ENCODE assay signal across 18 cellular contexts in genomic region chr7:85655252-85655651, GRCh38.
A peak's percentile ranks its signal among the peaks of the same experiment; 100 is the strongest.
DNase-seq lines count a peak whose midpoint lies in the region; ATAC-seq, FAIRE-seq and TF ChIP-seq lines count a peak whose summit lies in the region.
"Had no signal": no experiment of that assay in that cellular context is flagged by ENCODE, and none has a peak within 500 bp of the region (broad histone marks: within the 10 kb centered on the region; RNA-seq: fewer than 3 reads in every experiment).

No MANE protein-coding gene starts in this region.

- H3K4ac ChIP-seq in mesenchymal stem cell (ENCODE audit: low read depth in 1 of 2, low read length in 2 of 2) = no peak overlapping the region

- H2BK120ac ChIP-seq in mesenchymal stem cell (ENCODE audit: low read depth, low read length) = no peak overlapping the region

- no peaks in the 10 kb centered on the region for H3K9me3 Mint-ChIP-seq in GM23338

- H2AK5ac ChIP-seq in mesenchymal stem cell (ENCODE audit: low read length, severe bottlenecking) = no peak overlapping the region

- H3K9ac ChIP-seq in SK-N-SH (no peak overlapping the region), mesenchymal stem cell (ENCODE audit: low read length) (no peak overlapping the region)

- DNase-seq in A172 (ENCODE audit: low spot score) (peak; percentile 10), GM23338 (ENCODE audit: low spot score) (no peak), SK-N-SH (no peak), mesenchymal stem cell (no peak), HTR-8/SVneo (ENCODE audit: insufficient read length, low spot score) (no peak), AG20443 (ENCODE audit: low spot score) (no peak)
- DNase-seq: 8988T; ACHN; AML-193; Caco-2; CD4-positive, alpha-beta T cell; DMS79; GF-D8; GOT3; H7 had no signal

- H2AFZ ChIP-seq in GM23338 (peak overlapping the region; percentile 44; the same call in 1 of the 2 replicates), SK-N-SH (ENCODE audit: low read depth) (peak overlapping the region; percentile 51; the same call in 1 of the 2 replicates), mesenchymal stem cell (ENCODE audit: low read depth, low read length) (peak overlapping the region; percentile 14)

- H3K4me1 ChIP-seq in GM23338 (ENCODE audit: insufficient read depth) (no peaks in the 10 kb centered on the region; the same call in 1 of the 2 replicates), SK-N-SH (ENCODE audit: control insufficient read depth in 1 of 2, insufficient read depth in 2 of 2, low read depth in 1 of 2, low read length in 1 of 2) (no peaks in the 10 kb centered on the region), mesenchymal stem cell (ENCODE audit: control insufficient read depth, insufficient read depth, low read depth, low read length) (no peaks in the 10 kb centered on the region)
- H3K4me1 ChIP-seq: Caco-2 had no signal

- H3K4me2 ChIP-seq in GM23338 (no peak overlapping the region), SK-N-SH (no peak overlapping the region), mesenchymal stem cell (ENCODE audit: low read length, poor library complexity, severe bottlenecking) (no peak overlapping the region)

- H2BK5ac ChIP-seq in mesenchymal stem cell (ENCODE audit: low read depth, low read length, poor library complexity, severe bottlenecking) = no peak overlapping the region

- no peak for TF ChIP-seq RAD21 in SK-N-SH (IDR thresholded peaks at IDR 0.05; ENCODE audit: low read length)

- no peak overlapping the region for H3K23ac ChIP-seq in mesenchymal stem cell (ENCODE audit: low read length in 2 of 2)

- H4K20me1 ChIP-seq in GM23338 (replicated peaks; ENCODE audit: insufficient read depth) = no peaks in the 10 kb centered on the region
- H4K20me1 ChIP-seq in SK-N-SH (ENCODE audit: insufficient read depth) = no peaks in the 10 kb centered on the region

- TF ChIP-seq CTCF in GM23338 (conservative IDR thresholded peaks at IDR 0.05; ENCODE audit: low read depth in 2 of 2) = no peak
- no peak for TF ChIP-seq CTCF in SK-N-SH (IDR thresholded peaks at IDR 0.05)

- H3K36me3 ChIP-seq in GM23338 (ENCODE audit: insufficient read depth) (no peaks in the 10 kb centered on the region), SK-N-SH (replicated peaks in 1 of 2; ENCODE audit: control insufficient read depth in 1 of 2, insufficient read depth in 2 of 2, low read length in 1 of 2) (no peaks in the 10 kb centered on the region), mesenchymal stem cell (ENCODE audit: control insufficient read depth in 1 of 2, insufficient read depth in 2 of 2, low read depth in 1 of 2, low read length in 2 of 2) (no peaks in the 10 kb centered on the region)

- no peaks in the 10 kb centered on the region for H3K36me3 Mint-ChIP-seq in GM23338 (ENCODE audit: low read depth)

- no peaks in the 10 kb centered on the region for H3K79me2 ChIP-seq in GM23338 (replicated peaks; ENCODE audit: insufficient read depth)
- no peaks in the 10 kb centered on the region for H3K79me2 ChIP-seq in SK-N-SH (ENCODE audit: insufficient read depth)

- no peak overlapping the region for H3K4me3 ChIP-seq in GM23338
- peak overlapping the region in 1 of 2 experiments; percentile 21; a peak in 1 of 4 replicates for H3K4me3 ChIP-seq in SK-N-SH (ENCODE audit: low read depth in 2 of 2, low read length in 1 of 2)
- H3K4me3 ChIP-seq in mesenchymal stem cell (ENCODE audit: insufficient read depth in 1 of 2, low read depth in 1 of 2, low read length in 2 of 2) = no peak overlapping the region

- CTCF ChIA-PET in SK-N-SH (lab: Yijun Ruan, JAX) = interaction anchor here (1.5 kb wide), 1 partner anchor 469 kb away, joined by 3 read pairs; the partner anchor contains the start of gene SEMA3D

- no peak overlapping the region for H3K27ac Mint-ChIP-seq in GM23338
- H3K27ac Mint-ChIP-seq: CD4-positive, alpha-beta T cell had no signal

- no peak overlapping the region for H3K27ac ChIP-seq in GM23338 (ENCODE audit: low read depth)
- H3K27ac ChIP-seq in SK-N-SH (ENCODE audit: low read depth in 2 of 2, low read length in 1 of 2) = no peak overlapping the region
- H3K27ac ChIP-seq in mesenchymal stem cell (ENCODE audit: low read length, poor library complexity, severe bottlenecking) = no peak overlapping the region
- H3K27ac ChIP-seq: C4-2B had no signal

- no peaks in the 10 kb centered on the region for H3K79me1 ChIP-seq in mesenchymal stem cell (replicated peaks; ENCODE audit: low read length, poor library complexity, severe bottlenecking)

- H3K4me1 Mint-ChIP-seq in GM23338 = no peaks in the 10 kb centered on the region

- H3K9me3 ChIP-seq in SK-N-SH (no peaks in the 10 kb centered on the region), mesenchymal stem cell (ENCODE audit: control insufficient read depth, low read length) (no peaks in the 10 kb centered on the region)
- H3K9me3 ChIP-seq: Caco-2 had no signal

- H3K27me3 ChIP-seq in GM23338 (ENCODE audit: insufficient read depth) = no peaks in the 10 kb centered on the region
- H3K27me3 ChIP-seq in SK-N-SH (ENCODE audit: insufficient read depth) = no peaks in the 10 kb centered on the region
- H3K27me3 ChIP-seq in mesenchymal stem cell (ENCODE audit: control insufficient read depth in 1 of 2, insufficient read depth in 1 of 2, low read length in 2 of 2) = no peaks in the 10 kb centered on the region

- no peak for TF ChIP-seq EP300 in SK-N-SH (IDR thresholded peaks at IDR 0.05; ENCODE audit: borderline replicate concordance in 1 of 2, low read depth in 1 of 2, low read length in 1 of 2)

- no peak overlapping the region for H4K8ac ChIP-seq in mesenchymal stem cell (ENCODE audit: low read length)

- H3F3A ChIP-seq in GM23338 (replicated peaks; ENCODE audit: low read depth) (no peaks in the 10 kb centered on the region), SK-N-SH (replicated peaks; ENCODE audit: insufficient read depth) (no peaks in the 10 kb centered on the region)

- POLR2A ChIA-PET in SK-N-SH (lab: Yijun Ruan, JAX) = no interaction called here

- H2BK12ac ChIP-seq in mesenchymal stem cell (ENCODE audit: low read length in 2 of 2) = no peak overlapping the region

- H3K14ac ChIP-seq in mesenchymal stem cell (ENCODE audit: low read length in 2 of 2) = no peak overlapping the region

- H3K9me2 ChIP-seq in GM23338 (ENCODE audit: insufficient read depth) (no peaks in the 10 kb centered on the region), SK-N-SH (no peaks in the 10 kb centered on the region; the same call in 1 of the 2 replicates)

- FAIRE-seq in HTR-8/SVneo (lab: Jason Lieb, UNC) = no peak
- FAIRE-seq: D721Med had no signal

- H3K4me3 Mint-ChIP-seq in GM23338 = no peak overlapping the region
- H3K4me3 Mint-ChIP-seq: CD4-positive, alpha-beta T cell had no signal

- H3K27me3 Mint-ChIP-seq in GM23338 (ENCODE audit: insufficient read depth, low read depth, poor library complexity) = no peaks in the 10 kb centered on the region
- H3K27me3 Mint-ChIP-seq: CD4-positive, alpha-beta T cell had no signal

- no peak overlapping the region for H2BK15ac ChIP-seq in mesenchymal stem cell (ENCODE audit: low read depth, poor library complexity, severe bottlenecking)

- H4K91ac ChIP-seq in mesenchymal stem cell (ENCODE audit: low read length) = no peak overlapping the region

- 39% methylated on average over 5 of the region's 5 CpGs for WGBS in SK-N-SH (ENCODE audit: low lambda C conversion rate)
- WGBS in mesenchymal stem cell = 96% methylated on average over 5 of the region's 5 CpGs

- H3K18ac ChIP-seq in mesenchymal stem cell (ENCODE audit: low read depth in 1 of 2, low read length in 2 of 2) = no peak overlapping the region

- no peak for ATAC-seq in GM23338
- no peak for ATAC-seq in HG03039 (IDR thresholded peaks at IDR 0.05; ENCODE audit: unreplicated experiment)

TF ChIP-seq in GM23338, 12 proteins besides CTCF, POLR2A, EP300 and RAD21 (continues in another document):
- TF ChIP-seq POLR2AphosphoS5 (IDR thresholded peaks at IDR 0.05; ENCODE audit: low read depth) (no peak), CREB1 (CRISPR knock-in tag; IDR thresholded peaks at IDR 0.05; ENCODE audit: low read depth) (no peak)

TF ChIP-seq in SK-N-SH, 30 proteins besides CTCF, POLR2A, EP300 and RAD21 (continues in another document):
- TF ChIP-seq NFIC (IDR thresholded peaks at IDR 0.05; ENCODE audit: borderline replicate concordance) (no peak), ZBTB33 (IDR thresholded peaks at IDR 0.05; ENCODE audit: borderline replicate concordance, low read depth) (no peak), RXRA (IDR thresholded peaks at IDR 0.05; ENCODE audit: borderline replicate concordance, low read depth) (no peak), RCOR1 (IDR thresholded peaks at IDR 0.05; ENCODE audit: low read length) (no peak), TEAD4 (IDR thresholded peaks at IDR 0.05; ENCODE audit: borderline replicate concordance, insufficient read depth) (no peak), SIN3A (IDR thresholded peaks at IDR 0.05; ENCODE audit: borderline replicate concordance, low read depth, low read length) (no peak), MXI1 (IDR thresholded peaks at IDR 0.05; ENCODE audit: low read depth, low read length) (no peak), MAX (IDR thresholded peaks at IDR 0.05; ENCODE audit: low read depth) (no peak), FOXM1 (IDR thresholded peaks at IDR 0.05; ENCODE audit: low read depth) (no peak), FOSL2 (IDR thresholded peaks at IDR 0.05; ENCODE audit: borderline replicate concordance, low read depth) (no peak), JUND (IDR thresholded peaks at IDR 0.05) (no peak), GABPA (IDR thresholded peaks at IDR 0.05; ENCODE audit: low read depth) (no peak)
